ENCODE assay signal across 19 cellular contexts in genomic region chr1:89382479-89382878, GRCh38. TPM values are rescaled to one million over a fixed set of nuclear protein-coding genes. Genes with fewer than 3 reads are reported as not detected.
A peak's percentile ranks its signal among the peaks of the same experiment; 100 is the strongest.
DNase-seq lines count a peak whose midpoint lies in the region; ATAC-seq, FAIRE-seq and TF ChIP-seq lines count a peak whose summit lies in the region.
"Had no signal": no experiment of that assay in that cellular context is flagged by ENCODE, and none has a peak within 500 bp of the region (broad histone marks: within the 10 kb centered on the region; RNA-seq: fewer than 3 reads in every experiment).

No MANE protein-coding gene starts in this region.

- DNase-seq in NCI-H345 (lab: John Stamatoyannopoulos, UW) (peak; percentile 27), NCI-H345 treated with DMSO at 0.1 percent for 48 hours (lab: John Stamatoyannopoulos, UW; ENCODE audit: unreplicated experiment) (no peak), GM12892 (ENCODE audit: insufficient read length) (no peak), SIG-M5 treated with dmso at 0.1 percent for 504 hours (lab: John Stamatoyannopoulos, UW; ENCODE audit: unreplicated experiment) (no peak)
- no peak for DNase-seq in activated naive CD8-positive, alpha-beta T cell treated with anti-CD3 and anti-CD28 coated beads for 36 hours
- DNase-seq in activated naive CD8-positive, alpha-beta T cell treated with anti-CD3 and anti-CD28 coated beads, Interleukin-2, amount 50 U/mL, for 24 hours, result no peak
- no peak for DNase-seq in stimulated activated naive CD8-positive, alpha-beta T cell treated with anti-CD3 and anti-CD28 coated beads, Interleukin-15, amount 100 ng/mL, for 72 hours
- DNase-seq: CD8-positive, alpha-beta memory T cell; DMS53; GF-D8; GM23248; H9 had no signal

- peaks cover 13% of the 10 kb centered on the region for H3K36me3 Mint-ChIP-seq in activated naive CD8-positive, alpha-beta T cell
- no peaks in the 10 kb centered on the region for H3K36me3 Mint-ChIP-seq in activated naive CD8-positive, alpha-beta T cell treated with anti-CD3 and anti-CD28 coated beads for 36 hours
- peaks cover 3% of the 10 kb centered on the region for H3K36me3 Mint-ChIP-seq in activated naive CD8-positive, alpha-beta T cell treated with anti-CD3 and anti-CD28 coated beads, Interleukin-2, amount 50 U/mL, for 24 hours (ENCODE audit: low read depth)
- H3K36me3 Mint-ChIP-seq: CD14-positive monocyte had no signal

- H3K4me1 Mint-ChIP-seq in activated naive CD8-positive, alpha-beta T cell (ENCODE audit: low read depth), result peaks cover 9% of the 10 kb centered on the region
- peaks cover 10% of the 10 kb centered on the region for H3K4me1 Mint-ChIP-seq in activated naive CD8-positive, alpha-beta T cell treated with anti-CD3 and anti-CD28 coated beads for 36 hours
- H3K4me1 Mint-ChIP-seq in activated naive CD8-positive, alpha-beta T cell treated with anti-CD3 and anti-CD28 coated beads, Interleukin-2, amount 50 U/mL, for 24 hours, result peaks cover 9% of the 10 kb centered on the region
- peaks cover 9% of the 10 kb centered on the region for H3K4me1 Mint-ChIP-seq in stimulated activated naive CD8-positive, alpha-beta T cell treated with anti-CD3 and anti-CD28 coated beads, Interleukin-15, amount 100 ng/mL, for 72 hours
- H3K4me1 Mint-ChIP-seq: CD14-positive monocyte; CD8-positive, alpha-beta memory T cell had no signal

- FAIRE-seq in GM12892 (lab: Jason Lieb, UNC), result no peak
- FAIRE-seq: GM18507, HepG2, HTR-8/SVneo had no signal

- peak overlapping the region; percentile 36 for H3K27ac Mint-ChIP-seq in activated naive CD8-positive, alpha-beta T cell
- H3K27ac Mint-ChIP-seq in activated naive CD8-positive, alpha-beta T cell treated with anti-CD3 and anti-CD28 coated beads for 36 hours, result no peak overlapping the region
- no peak overlapping the region for H3K27ac Mint-ChIP-seq in activated naive CD8-positive, alpha-beta T cell treated with anti-CD3 and anti-CD28 coated beads, Interleukin-2, amount 50 U/mL, for 24 hours
- no peak overlapping the region for H3K27ac Mint-ChIP-seq in stimulated activated naive CD8-positive, alpha-beta T cell treated with anti-CD3 and anti-CD28 coated beads, Interleukin-15, amount 100 ng/mL, for 72 hours
- H3K27ac Mint-ChIP-seq: CD8-positive, alpha-beta memory T cell; H9 had no signal

- H3K4me3 Mint-ChIP-seq in activated naive CD8-positive, alpha-beta T cell, result no peak overlapping the region
- no peak overlapping the region for H3K4me3 Mint-ChIP-seq in activated naive CD8-positive, alpha-beta T cell treated with anti-CD3 and anti-CD28 coated beads for 36 hours
- no peak overlapping the region for H3K4me3 Mint-ChIP-seq in activated naive CD8-positive, alpha-beta T cell treated with anti-CD3 and anti-CD28 coated beads, Interleukin-2, amount 50 U/mL, for 24 hours
- H3K4me3 Mint-ChIP-seq in stimulated activated naive CD8-positive, alpha-beta T cell treated with anti-CD3 and anti-CD28 coated beads, Interleukin-15, amount 100 ng/mL, for 72 hours, result no peak overlapping the region
- H3K4me3 Mint-ChIP-seq: CD14-positive monocyte; CD8-positive, alpha-beta memory T cell; H9 had no signal

- H3K27me3 Mint-ChIP-seq in activated naive CD8-positive, alpha-beta T cell, result no peaks in the 10 kb centered on the region
- H3K27me3 Mint-ChIP-seq in activated naive CD8-positive, alpha-beta T cell treated with anti-CD3 and anti-CD28 coated beads for 36 hours, result no peaks in the 10 kb centered on the region
- H3K27me3 Mint-ChIP-seq in activated naive CD8-positive, alpha-beta T cell treated with anti-CD3 and anti-CD28 coated beads, Interleukin-2, amount 50 U/mL, for 24 hours, result peaks cover 2% of the 10 kb centered on the region
- H3K27me3 Mint-ChIP-seq in stimulated activated naive CD8-positive, alpha-beta T cell treated with anti-CD3 and anti-CD28 coated beads, Interleukin-15, amount 100 ng/mL, for 72 hours, result peaks cover 8% of the 10 kb centered on the region
- H3K27me3 Mint-ChIP-seq: CD8-positive, alpha-beta memory T cell had no signal

- no peak for TF ChIP-seq POLR2A in GM12892 (IDR thresholded peaks at IDR 0.05; ENCODE audit: low read depth, low read length)

- H3K9me3 Mint-ChIP-seq in activated naive CD8-positive, alpha-beta T cell (ENCODE audit: low read depth), result no peaks in the 10 kb centered on the region
- no peaks in the 10 kb centered on the region for H3K9me3 Mint-ChIP-seq in activated naive CD8-positive, alpha-beta T cell treated with anti-CD3 and anti-CD28 coated beads for 36 hours
- H3K9me3 Mint-ChIP-seq in activated naive CD8-positive, alpha-beta T cell treated with anti-CD3 and anti-CD28 coated beads, Interleukin-2, amount 50 U/mL, for 24 hours, result no peaks in the 10 kb centered on the region
- H3K9me3 Mint-ChIP-seq in stimulated activated naive CD8-positive, alpha-beta T cell treated with anti-CD3 and anti-CD28 coated beads, Interleukin-15, amount 100 ng/mL, for 72 hours, result no peaks in the 10 kb centered on the region
- H3K9me3 Mint-ChIP-seq: CD8-positive, alpha-beta memory T cell; H9 had no signal

- ATAC-seq in activated naive CD8-positive, alpha-beta T cell treated with anti-CD3 and anti-CD28 coated beads, Interleukin-2, amount 50 U/mL, for 24 hours, result peak; percentile 69
- peak; percentile 60 for ATAC-seq in stimulated activated naive CD8-positive, alpha-beta T cell treated with anti-CD3 and anti-CD28 coated beads, Interleukin-15, amount 100 ng/mL, for 72 hours
- ATAC-seq: HepG2 had no signal

RNA-seq across cellular contexts. Expression of gene GBP6, which starts 18.6 kb away (rescaled TPM):
- under 1 TPM; 0.23 to 0.38 TPM for total RNA-seq in activated naive CD8-positive, alpha-beta T cell treated with anti-CD3 and anti-CD28 coated beads for 36 hours
- polyA plus RNA-seq in GM12892 (2012; ENCODE audit: missing spikeins), result not detected
- total RNA-seq: A673, GM23248, H9, HepG2 had no signal
- polyA plus RNA-seq: BJ, CD14-positive monocyte, GM23248, HepG2 had no signal
